ENCODE assay signal across 16 cellular contexts in the genomic region with DNA sequence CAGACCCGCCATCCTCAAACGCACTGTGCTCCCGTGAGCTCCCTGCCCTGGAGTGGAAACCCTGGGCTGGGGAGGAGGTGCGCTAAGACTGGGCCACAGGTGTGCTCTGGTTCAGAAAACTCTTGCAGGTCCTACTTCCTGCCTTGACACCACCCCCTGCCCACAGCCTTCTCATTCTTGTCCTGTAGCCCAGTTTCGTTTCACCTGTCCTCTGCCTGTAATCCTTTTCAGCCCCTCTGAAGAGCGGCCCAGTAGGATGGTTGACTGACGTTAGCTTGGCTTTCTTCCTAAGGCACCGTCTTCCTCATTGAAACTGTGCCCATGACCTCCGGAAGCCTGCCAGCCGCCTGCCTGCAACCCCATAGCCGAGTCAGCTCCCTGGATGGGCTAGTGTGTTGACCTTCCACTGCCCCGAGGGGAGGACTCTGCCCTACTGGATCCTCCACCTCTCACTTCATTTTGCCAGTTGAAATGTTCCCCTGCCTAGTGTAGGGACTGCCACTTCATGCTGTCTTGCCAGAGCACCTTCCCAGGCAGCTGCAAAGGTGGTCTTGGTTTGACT.
DNase-seq lines count a peak whose midpoint lies in the region; ATAC-seq, FAIRE-seq and TF ChIP-seq lines count a peak whose summit lies in the region.
"Had no signal": no experiment of that assay in that cellular context is flagged by ENCODE, and none has a peak within 500 bp of the region (broad histone marks: within the 10 kb centered on the region; RNA-seq: fewer than 3 reads in every experiment).

No MANE protein-coding gene starts in this region.

- H3K18ac ChIP-seq in IMR-90 (ENCODE audit: low read depth, low read length) (no peak overlapping the region), neuronal stem cell (ENCODE audit: low read length) (no peak overlapping the region)

- CTCF ChIA-PET in IMR-90 (lab: Yijun Ruan, JAX) = no interaction called here

- H3K4me2 ChIP-seq in BLaER1 treated with 17β-estradiol and CSF1 and Interleukin-3, amounts not matched to agents 10 nM and 100 nM = peak overlapping the region in 8 of 11 experiments; percentile 31 to 57 (median 46); a peak in 14 of 22 replicates
- H3K4me2 ChIP-seq in IMR-90 (ENCODE audit: low read depth, low read length) = no peak overlapping the region
- H3K4me2 ChIP-seq in neuronal stem cell (ENCODE audit: insufficient read depth, low read length, poor library complexity, severe bottlenecking) = no peak overlapping the region
- H3K4me2 ChIP-seq: PC-9 had no signal

- POLR2A ChIA-PET in IMR-90 (lab: Charles Lee; ENCODE audit: unreplicated experiment) = no interaction called here

- H3K9ac ChIP-seq in BLaER1 treated with 17β-estradiol and CSF1 and Interleukin-3, amounts not matched to agents 10 nM and 100 nM = no peak overlapping the region
- H3K9ac ChIP-seq in IMR-90 (ENCODE audit: low read depth, low read length) (no peak overlapping the region), neuronal stem cell (ENCODE audit: low read depth, low read length, poor library complexity) (peak overlapping the region; percentile 6)

- dilution Hi-C loops in IMR-90 (cut with HindIII; ENCODE audit: low sequenced_read_pairs, unreplicated experiment) = no loop called here

- peaks cover 21 to 57% (median 48%) of the 10 kb centered on the region in 10 experiments for H3K4me1 ChIP-seq in BLaER1 treated with 17β-estradiol and CSF1 and Interleukin-3, amounts not matched to agents 10 nM and 100 nM
- H3K4me1 ChIP-seq in IMR-90 (ENCODE audit: control insufficient read depth, insufficient read depth, low read length) = peaks cover 9% of the 10 kb centered on the region; the same call in 1 of the 2 replicates
- peaks cover 8 to 22% of the 10 kb centered on the region in 2 donors for H3K4me1 ChIP-seq in neuronal stem cell (ENCODE audit: control insufficient read depth in 2 of 2, insufficient read depth in 1 of 2, low read depth in 1 of 2, low read length in 2 of 2)
- H3K4me1 ChIP-seq: HAP-1 had no signal

- H4K5ac ChIP-seq in IMR-90 (ENCODE audit: low read depth, low read length) = no peak overlapping the region

- H3K9me1 ChIP-seq in IMR-90 (ENCODE audit: insufficient read depth, low read length) = peaks cover 6% of the 10 kb centered on the region

- no peak overlapping the region for H2BK5ac ChIP-seq in IMR-90 (ENCODE audit: low read depth, low read length, poor library complexity, severe bottlenecking)
- H2BK5ac ChIP-seq in neuronal stem cell (ENCODE audit: low read length) = no peak overlapping the region

- intact Hi-C loops in IMR-90 (cut with micrococcal nuclease) = no loop called here

- no peaks in the 10 kb centered on the region for H3K36me3 ChIP-seq in BLaER1 treated with 17β-estradiol and CSF1 and Interleukin-3, amounts not matched to agents 10 nM and 100 nM
- H3K36me3 ChIP-seq in IMR-90 (ENCODE audit: control insufficient read depth, insufficient read depth, low read length) (no peaks in the 10 kb centered on the region), bronchial epithelial cell (ENCODE audit: control insufficient read depth, insufficient read depth, low read length) (no peaks in the 10 kb centered on the region), neuronal stem cell (replicated peaks in 1 of 2; ENCODE audit: control insufficient read depth in 2 of 2, insufficient read depth in 2 of 2, low read length in 2 of 2) (no peaks in the 10 kb centered on the region)
- H3K36me3 ChIP-seq: HAP-1, SJSA1 had no signal

- H2AFZ ChIP-seq in IMR-90 (replicated peaks; ENCODE audit: low read length, poor library complexity) (no peak overlapping the region), neuronal stem cell (ENCODE audit: low read length) (no peak overlapping the region)
- H2AFZ ChIP-seq: PC-9 had no signal

- H2BK15ac ChIP-seq in IMR-90 (ENCODE audit: low read depth, low read length) (no peak overlapping the region), neuronal stem cell (ENCODE audit: low read length) (no peak overlapping the region)

- no peak overlapping the region for H2BK20ac ChIP-seq in IMR-90 (ENCODE audit: low read depth, low read length)

- no peak overlapping the region for H3K56ac ChIP-seq in IMR-90 (ENCODE audit: extremely low read depth, insufficient read depth, low read length)

- H3K27ac ChIP-seq in BLaER1 treated with 17β-estradiol and CSF1 and Interleukin-3, amounts not matched to agents 10 nM and 100 nM = no peak overlapping the region
- H3K27ac ChIP-seq in IMR-90 (ENCODE audit: insufficient read depth, low read length) (no peak overlapping the region), neuronal stem cell (replicated peaks; ENCODE audit: low read length) (no peak overlapping the region)
- H3K27ac ChIP-seq: PC-9, SJSA1 had no signal

- WGBS in IMR-90 (ENCODE audit: extremely low coverage in 2 of 2, insufficient read length in 1 of 2), 2 experiments = 100% methylated on average over 1 of the region's 12 CpGs; no CpG with 5 or more reads in 1 of the 2 experiments
- no CpG with 5 or more reads among the region's 12 CpGs for WGBS in neuronal stem cell (ENCODE audit: extremely low coverage in 2 of 2, insufficient read length in 2 of 2, insufficient replicate concordance in 1 of 2), 2 donors

- no peak overlapping the region for H3K4ac ChIP-seq in IMR-90 (ENCODE audit: low read depth, low read length)
- no peak overlapping the region for H3K4ac ChIP-seq in neuronal stem cell (ENCODE audit: low read length)

- H3K79me1 ChIP-seq in IMR-90 (ENCODE audit: low read depth in 1 of 2, low read length in 2 of 2) (peaks cover 25 to 77% of the 10 kb centered on the region in 2 experiments), neuronal stem cell (ENCODE audit: low read depth, low read length) (peaks cover 10% of the 10 kb centered on the region)

- H3K9me3 ChIP-seq in BLaER1 treated with 17β-estradiol and CSF1 and Interleukin-3, amounts not matched to agents 10 nM and 100 nM (replicated peaks in 1 of 11) = no peaks in the 10 kb centered on the region
- H3K9me3 ChIP-seq in IMR-90 (ENCODE audit: control insufficient read depth, insufficient read depth, low read length) = no peaks in the 10 kb centered on the region
- H3K9me3 ChIP-seq in neuronal stem cell (replicated peaks in 1 of 2; ENCODE audit: control insufficient read depth in 2 of 2, insufficient read depth in 1 of 2, low read depth in 1 of 2, low read length in 2 of 2) = no peaks in the 10 kb centered on the region
- H3K9me3 ChIP-seq: HAP-1, SJSA1 had no signal

- H3K23ac ChIP-seq in IMR-90 (ENCODE audit: low read depth, low read length) (no peak overlapping the region), neuronal stem cell (ENCODE audit: low read depth, low read length, poor library complexity) (no peak overlapping the region)

- no peak for ATAC-seq in IMR-90 (ENCODE audit: low read depth)
- ATAC-seq in GM21619 (IDR thresholded peaks at IDR 0.05; ENCODE audit: unreplicated experiment) = no peak

- no peak overlapping the region for H4K8ac ChIP-seq in IMR-90 (ENCODE audit: low read depth in 2 of 2, low read length in 2 of 2)
- H4K8ac ChIP-seq in neuronal stem cell (ENCODE audit: low read depth, low read length) = no peak overlapping the region

- H2BK12ac ChIP-seq in neuronal stem cell (ENCODE audit: low read length) = no peak overlapping the region

- DNase-seq in IMR-90 = no peak
- DNase-seq in bronchial epithelial cell (ENCODE audit: low read depth) = no peak
- no peak for DNase-seq in neuronal stem cell (ENCODE audit: low spot score)
- DNase-seq in frontal cortex (ENCODE audit: low spot score in 2 of 2) = no peak
- no peak for DNase-seq in NCI-H1105 (lab: John Stamatoyannopoulos, UW)
- DNase-seq: DMS153, GF-D8, KBM-7, MV-4-11, NCI-H187 treated with DMSO at 0.1 percent for 48 hours, NCI-H526, PC-9 had no signal

- no peak for TF ChIP-seq POLR2A in IMR-90 (IDR thresholded peaks at IDR 0.05; ENCODE audit: low read depth, low read length)

- H2AK9ac ChIP-seq in IMR-90 (replicated peaks; ENCODE audit: low read depth, low read length, poor library complexity) = peak overlapping the region; percentile 19

- H3K27me3 ChIP-seq in BLaER1 treated with 17β-estradiol and CSF1 and Interleukin-3, amounts not matched to agents 10 nM and 100 nM = no peaks in the 10 kb centered on the region
- no peaks in the 10 kb centered on the region for H3K27me3 ChIP-seq in IMR-90 (ENCODE audit: control insufficient read depth, insufficient read depth, low read length)
- H3K27me3 ChIP-seq in bronchial epithelial cell (ENCODE audit: control insufficient read depth, insufficient read depth, low read length) = no peaks in the 10 kb centered on the region
- H3K27me3 ChIP-seq in neuronal stem cell (ENCODE audit: control insufficient read depth in 3 of 3, insufficient read depth in 3 of 3, low read depth in 1 of 3, low read length in 3 of 3) = no peaks in the 10 kb centered on the region
- H3K27me3 ChIP-seq: SJSA1 had no signal

- H2AK5ac ChIP-seq in IMR-90 (ENCODE audit: low read depth, low read length) (no peak overlapping the region), neuronal stem cell (ENCODE audit: low read depth, low read length) (no peak overlapping the region)

- peaks cover 24 to 76% (median 41%) of the 10 kb centered on the region in 11 experiments; a peak in 18 of 22 replicates for H4K20me1 ChIP-seq in BLaER1 treated with 17β-estradiol and CSF1 and Interleukin-3, amounts not matched to agents 10 nM and 100 nM
- peaks cover 61% of the 10 kb centered on the region for H4K20me1 ChIP-seq in IMR-90 (ENCODE audit: insufficient read depth, low read length)

- in situ Hi-C loops in IMR-90 (cut with MboI; ENCODE audit: low sequenced_read_pairs) = loop anchor here (25.0 kb wide), 1 partner anchor 552 kb away; the partner anchor contains the start of gene GBX2

- H2BK120ac ChIP-seq in IMR-90 (ENCODE audit: low read depth, low read length) (no peak overlapping the region), neuronal stem cell (ENCODE audit: low read depth, low read length) (no peak overlapping the region)

- no peak for TF ChIP-seq CTCF in IMR-90 (conservative IDR thresholded peaks at IDR 0.05; ENCODE audit: low read depth, low read length)
- TF ChIP-seq CTCF in bronchial epithelial cell (IDR thresholded peaks at IDR 0.05; ENCODE audit: insufficient read depth, low read length, severe bottlenecking) = no peak

- TF ChIP-seq RAD21 in IMR-90 (IDR thresholded peaks at IDR 0.05; ENCODE audit: low read length) = no peak

- FAIRE-seq in bronchial epithelial cell (lab: Jason Lieb, UNC) (peak; percentile 92), frontal cortex (lab: Jason Lieb, UNC) (no peak)

- H3K14ac ChIP-seq in IMR-90 (replicated peaks; ENCODE audit: low read depth, low read length) = no peak overlapping the region
- no peak overlapping the region for H3K14ac ChIP-seq in neuronal stem cell (ENCODE audit: low read length)

- no peak overlapping the region for H3K4me3 ChIP-seq in BLaER1 treated with 17β-estradiol and CSF1 and Interleukin-3, amounts not matched to agents 10 nM and 100 nM
- H3K4me3 ChIP-seq in IMR-90 (ENCODE audit: insufficient read depth, low read depth, low read length) = no peak overlapping the region
- H3K4me3 ChIP-seq in bronchial epithelial cell (ENCODE audit: low read depth, low read length) = no peak overlapping the region
- H3K4me3 ChIP-seq in neuronal stem cell (ENCODE audit: low read length in 2 of 2) = no peak overlapping the region
- H3K4me3 ChIP-seq: HAP-1, PC-9, SJSA1 had no signal

- BruUV-seq in IMR-90 (replicated peaks; lab: Mats Ljungman, UMichigan) = no TSS peak

- H4K91ac ChIP-seq in IMR-90 (ENCODE audit: insufficient read depth, low read depth, low read length) (no peak overlapping the region), neuronal stem cell (ENCODE audit: low read depth, low read length, poor library complexity) (no peak overlapping the region)

Comparison
In these comparisons a context has a peak if more than half of its experiments do, and no peak if none do; other contexts are left out.
1. H3K4me2 ChIP-seq: peak in BLaER1 treated with 17β-estradiol and CSF1 and Interleukin-3, amounts not matched to agents 10 nM and 100 nM (8 of 11); none in IMR-90 (single experiment) and neuronal stem cell (single experiment).